In genomic region chr10:113047963-113048781, GRCh38 we compare ENCODE assay signal across 13 cellular contexts.
DNase-seq lines count a peak whose midpoint lies in the region; ATAC-seq and TF ChIP-seq lines count a peak whose summit lies in the region.
"Had no signal": no experiment of that assay in that cellular context is flagged by ENCODE, and none has a peak within 500 bp of the region (broad histone marks: within the 10 kb centered on the region; RNA-seq: fewer than 3 reads in every experiment).

No MANE protein-coding gene starts in this region.

- no peak overlapping the region for H3K4me3 ChIP-seq in gastroesophageal sphincter
- H3K4me3 ChIP-seq in sigmoid colon: no peak overlapping the region
- H3K4me3 ChIP-seq: Peyer's patch had no signal

- H3K36me3 Mint-ChIP-seq in WTC11: peaks cover 5% of the 10 kb centered on the region
- H3K36me3 Mint-ChIP-seq in T-helper 2 cell treated with Interferon-gamma antibody and Interleukin-4, amounts not matched to agents 5 μg/mL and 100 μg/mL, for 36 hours (ENCODE audit: low read depth): no peaks in the 10 kb centered on the region
- H3K36me3 Mint-ChIP-seq: CD4-positive, CD25-positive, alpha-beta regulatory T cell had no signal

- H3K4me1 Mint-ChIP-seq in WTC11: peaks cover 96% of the 10 kb centered on the region
- peaks cover 4% of the 10 kb centered on the region for H3K4me1 Mint-ChIP-seq in T-helper 2 cell treated with Interferon-gamma antibody and Interleukin-4, amounts not matched to agents 5 μg/mL and 100 μg/mL, for 36 hours (ENCODE audit: low read depth)

- H3K27me3 Mint-ChIP-seq in WTC11 (ENCODE audit: low read depth): no peaks in the 10 kb centered on the region
- H3K27me3 Mint-ChIP-seq in T-helper 2 cell treated with Interferon-gamma antibody and Interleukin-4, amounts not matched to agents 5 μg/mL and 100 μg/mL, for 36 hours (ENCODE audit: low read depth): peaks cover 14% of the 10 kb centered on the region
- H3K27me3 Mint-ChIP-seq: CD4-positive, CD25-positive, alpha-beta regulatory T cell had no signal

- no peaks in the 10 kb centered on the region for H3K36me3 ChIP-seq in gastroesophageal sphincter
- H3K36me3 ChIP-seq in sigmoid colon: no peaks in the 10 kb centered on the region
- H3K36me3 ChIP-seq: Peyer's patch had no signal

- TF ChIP-seq CTCF in WTC11 (IDR thresholded peaks at IDR 0.05) (no peak), gastroesophageal sphincter (IDR thresholded peaks at IDR 0.05) (no peak), sigmoid colon (IDR thresholded peaks at IDR 0.05) (no peak)

- no peaks in the 10 kb centered on the region for H3K9me3 ChIP-seq in gastroesophageal sphincter
- H3K9me3 ChIP-seq in sigmoid colon: no peaks in the 10 kb centered on the region
- H3K9me3 ChIP-seq: Peyer's patch had no signal

- intact Hi-C loops in sigmoid colon (cut with DNase I): no loop called here

- H3K27ac Mint-ChIP-seq in WTC11: peak overlapping the region; percentile 73
- H3K27ac Mint-ChIP-seq in T-helper 2 cell treated with Interferon-gamma antibody and Interleukin-4, amounts not matched to agents 5 μg/mL and 100 μg/mL, for 36 hours: no peak overlapping the region
- H3K27ac Mint-ChIP-seq: CD4-positive, CD25-positive, alpha-beta regulatory T cell had no signal

- H3K4me3 Mint-ChIP-seq in WTC11: peak overlapping the region; percentile 32; the same call in 1 of the 2 replicates
- no peak overlapping the region for H3K4me3 Mint-ChIP-seq in T-helper 2 cell treated with Interferon-gamma antibody and Interleukin-4, amounts not matched to agents 5 μg/mL and 100 μg/mL, for 36 hours

- H3K27ac ChIP-seq in gastroesophageal sphincter: peak overlapping the region in 3 of 4 donors; percentile 9 to 39 (median 27)
- H3K27ac ChIP-seq in sigmoid colon: peak overlapping the region; percentile 19 to 64 (median 42)

- DNase-seq in H4 (ENCODE audit: low spot score) (peak; percentile 68), WTC11 (ENCODE audit: low spot score) (peak; percentile 27), sigmoid colon (peak; percentile 30), ureter (ENCODE audit: low spot score) (no peak), OCI-M1 (lab: John Stamatoyannopoulos, UW) (no peak), NCI-H1930 (lab: John Stamatoyannopoulos, UW) (no peak)
- DNase-seq in T-helper 2 cell treated with Interferon-gamma antibody and Interleukin-4, amounts not matched to agents 5 μg/mL and 100 μg/mL, for 36 hours (ENCODE audit: low spot score): no peak
- DNase-seq: CD4-positive, CD25-positive, alpha-beta regulatory T cell; central memory CD4-positive, alpha-beta T cell; foreskin fibroblast; GOT3; Peyer's patch had no signal

- 79 to 80% methylated on average over 6 to 11 of the region's 13 CpGs for WGBS in gastroesophageal sphincter (ENCODE audit: low coverage in 1 of 2), 2 donors
- WGBS in sigmoid colon, 2 donors: 83 to 85% methylated on average over 13 of the region's 13 CpGs

- no peaks in the 10 kb centered on the region for H3K9me3 Mint-ChIP-seq in WTC11
- H3K9me3 Mint-ChIP-seq in T-helper 2 cell treated with Interferon-gamma antibody and Interleukin-4, amounts not matched to agents 5 μg/mL and 100 μg/mL, for 36 hours: no peaks in the 10 kb centered on the region
- H3K9me3 Mint-ChIP-seq: CD4-positive, CD25-positive, alpha-beta regulatory T cell had no signal

- ATAC-seq in WTC11: peak; percentile 79
- ATAC-seq in gastroesophageal sphincter: no peak

- TF ChIP-seq EP300 in gastroesophageal sphincter (IDR thresholded peaks at IDR 0.05) (no peak), sigmoid colon (IDR thresholded peaks at IDR 0.05) (no peak)

- CTCF ChIA-PET in WTC11 (lab: Charles Lee): no interaction called here

- H3K27me3 ChIP-seq in gastroesophageal sphincter (no peaks in the 10 kb centered on the region), sigmoid colon (no peaks in the 10 kb centered on the region)
- H3K27me3 ChIP-seq: Peyer's patch had no signal

- TF ChIP-seq POLR2A in gastroesophageal sphincter (IDR thresholded peaks at IDR 0.05) (no peak), sigmoid colon (IDR thresholded peaks at IDR 0.05) (no peak)

- H3K4me1 ChIP-seq in gastroesophageal sphincter (peaks cover 0 to 64% (median 24%) of the 10 kb centered on the region in 3 donors), sigmoid colon (peaks cover 0 to 80% (median 58%) of the 10 kb centered on the region in 4 donors)

- POLR2A ChIA-PET in WTC11 (lab: Charles Lee): interaction anchor here (0.8 kb wide), 1 partner anchor 63 kb away, joined by 3 read pairs; no protein-coding TSS in a partner anchor

TF ChIP-seq in WTC11, 78 proteins besides CTCF, POLR2A, EP300 and RAD21 (continues in another document):
- TF ChIP-seq ZMAT4 (CRISPR knock-in tag; IDR thresholded peaks at IDR 0.05) (no peak), JAZF1 (CRISPR knock-in tag; IDR thresholded peaks at IDR 0.05) (no peak), ZNF317 (CRISPR knock-in tag; IDR thresholded peaks at IDR 0.05; ENCODE audit: borderline replicate concordance, low read depth) (no peak), HMGXB4 (CRISPR knock-in tag; IDR thresholded peaks at IDR 0.05) (no peak), ZNF512 (CRISPR knock-in tag; IDR thresholded peaks at IDR 0.05; ENCODE audit: borderline replicate concordance) (no peak), USF1 (CRISPR knock-in tag; IDR thresholded peaks at IDR 0.05) (no peak), CBFB (CRISPR knock-in tag; IDR thresholded peaks at IDR 0.05; ENCODE audit: low read depth) (no peak), ATF2 (CRISPR knock-in tag; IDR thresholded peaks at IDR 0.05; ENCODE audit: borderline replicate concordance, low read depth) (no peak), HMGA2 (CRISPR knock-in tag; IDR thresholded peaks at IDR 0.05) (no peak), ELF4 (CRISPR knock-in tag; IDR thresholded peaks at IDR 0.05; ENCODE audit: low read depth) (no peak)

Comparison
In these comparisons a context has a peak if more than half of its experiments do, and no peak if none do; other contexts are left out.
1. DNase-seq: peak in H4 (single experiment), WTC11 (single experiment) and sigmoid colon (single experiment); none in T-helper 2 cell treated with Interferon-gamma antibody and Interleukin-4, amounts not matched to agents 5 μg/mL and 100 μg/mL, for 36 hours (single experiment), ureter (single experiment), OCI-M1 (single experiment) and NCI-H1930 (0 of 2).